26 cellular contexts compared by ENCODE assay signal in the genomic region with DNA sequence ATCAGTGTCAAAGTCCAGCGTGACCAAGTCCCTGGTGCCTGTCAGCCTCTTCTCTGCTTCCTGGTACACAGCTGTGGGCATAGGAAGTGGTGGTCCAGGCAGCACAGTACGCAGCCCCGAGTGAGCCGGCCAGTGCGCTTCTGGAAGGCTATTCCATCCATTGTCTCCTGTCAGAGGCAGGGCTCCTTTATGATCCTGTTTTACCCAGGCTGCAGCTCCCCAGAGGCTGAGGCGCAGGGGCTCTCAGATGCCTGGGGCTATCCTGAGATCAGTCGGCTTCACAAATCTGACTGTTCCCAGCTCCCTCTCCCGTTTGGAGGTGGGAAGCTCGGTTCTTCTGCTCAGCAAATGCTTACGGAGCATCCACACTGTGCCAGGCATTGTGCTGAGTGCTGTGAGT.
"Had no signal": no experiment of that assay in that cellular context is flagged by ENCODE, and none has a peak within 500 bp of the region (broad histone marks: within the 10 kb centered on the region; RNA-seq: fewer than 3 reads in every experiment).

No MANE protein-coding gene starts in this region.

- H3K9me3 Mint-ChIP-seq: dendritic cell treated with granulocyte-macrophage colony-stimulating factor and Interleukin-4, amounts not matched to agents 40 ng/mL and 50 ng/mL, for 4 days; endodermal cell; naive thymus-derived CD8-positive, alpha-beta T cell; nephron progenitor cell; stimulated activated naive CD8-positive, alpha-beta T cell treated with anti-CD3 and anti-CD28 coated beads, Interleukin-15, amount 100 ng/mL, for 72 hours had no signal

- H3K27me3 ChIP-seq: colonic mucosa, gastrocnemius medialis, heart left ventricle, hepatocyte, left lung, ovary, thyroid gland, vagina had no signal

- ATAC-seq: esophagus mucosa; gastrocnemius medialis; heart left ventricle; left cardiac atrium; left lung; naive thymus-derived CD8-positive, alpha-beta T cell; psoas muscle; right cardiac atrium; stimulated activated naive CD8-positive, alpha-beta T cell treated with anti-CD3 and anti-CD28 coated beads, Interleukin-15, amount 100 ng/mL, for 72 hours had no signal

- H3K36me3 Mint-ChIP-seq: naive thymus-derived CD8-positive, alpha-beta T cell had no signal

- H3K4me3 ChIP-seq: colonic mucosa, gastrocnemius medialis, heart left ventricle, hepatocyte, left lung, ovary, psoas muscle, sigmoid colon, thyroid gland, vagina had no signal

- H3K9me3 ChIP-seq: colonic mucosa, gastrocnemius medialis, heart left ventricle, left lung, ovary, psoas muscle, sigmoid colon, thyroid gland, vagina had no signal

- H3K27ac ChIP-seq: colonic mucosa, epithelial cell of prostate, gastrocnemius medialis, heart left ventricle, hepatocyte, left lung, ovary, psoas muscle, sigmoid colon, thyroid gland, vagina had no signal

- DNase-seq: colonic mucosa; effector CD8-positive, alpha-beta T cell; endodermal cell; foreskin fibroblast; gastrocnemius medialis; heart left ventricle; left cardiac atrium; left lung; mammary epithelial cell; naive thymus-derived CD8-positive, alpha-beta T cell; nephron progenitor cell; nucleus accumbens; ovary; psoas muscle; right cardiac atrium; sigmoid colon; stimulated activated CD4-positive, alpha-beta T cell treated with anti-CD3 and anti-CD28 coated beads, Interleukin-4, amount 100 ng/mL, for 4 hours; stimulated activated naive CD4-positive, alpha-beta T cell; stimulated activated naive CD8-positive, alpha-beta T cell treated with anti-CD3 and anti-CD28 coated beads, Interleukin-15, amount 100 ng/mL, for 72 hours; thyroid gland; trophoblast cell had no signal

- H3K4me1 ChIP-seq: left lung, sigmoid colon, thyroid gland had no signal

- H3K27ac Mint-ChIP-seq: dendritic cell treated with granulocyte-macrophage colony-stimulating factor and Interleukin-4, amounts not matched to agents 40 ng/mL and 50 ng/mL, for 4 days; endodermal cell; nephron progenitor cell had no signal

- H3K36me3 ChIP-seq: colonic mucosa, ovary, vagina had no signal

- H3K27me3 Mint-ChIP-seq: dendritic cell treated with granulocyte-macrophage colony-stimulating factor and Interleukin-4, amounts not matched to agents 40 ng/mL and 50 ng/mL, for 4 days; naive thymus-derived CD8-positive, alpha-beta T cell; stimulated activated naive CD8-positive, alpha-beta T cell treated with anti-CD3 and anti-CD28 coated beads, Interleukin-15, amount 100 ng/mL, for 72 hours had no signal

- H3K4me3 Mint-ChIP-seq: dendritic cell treated with granulocyte-macrophage colony-stimulating factor and Interleukin-4, amounts not matched to agents 40 ng/mL and 50 ng/mL, for 4 days; endodermal cell; naive thymus-derived CD8-positive, alpha-beta T cell; nephron progenitor cell; stimulated activated naive CD8-positive, alpha-beta T cell treated with anti-CD3 and anti-CD28 coated beads, Interleukin-15, amount 100 ng/mL, for 72 hours had no signal
